ENCODE assay signal across 8 cellular contexts in the genomic region with DNA sequence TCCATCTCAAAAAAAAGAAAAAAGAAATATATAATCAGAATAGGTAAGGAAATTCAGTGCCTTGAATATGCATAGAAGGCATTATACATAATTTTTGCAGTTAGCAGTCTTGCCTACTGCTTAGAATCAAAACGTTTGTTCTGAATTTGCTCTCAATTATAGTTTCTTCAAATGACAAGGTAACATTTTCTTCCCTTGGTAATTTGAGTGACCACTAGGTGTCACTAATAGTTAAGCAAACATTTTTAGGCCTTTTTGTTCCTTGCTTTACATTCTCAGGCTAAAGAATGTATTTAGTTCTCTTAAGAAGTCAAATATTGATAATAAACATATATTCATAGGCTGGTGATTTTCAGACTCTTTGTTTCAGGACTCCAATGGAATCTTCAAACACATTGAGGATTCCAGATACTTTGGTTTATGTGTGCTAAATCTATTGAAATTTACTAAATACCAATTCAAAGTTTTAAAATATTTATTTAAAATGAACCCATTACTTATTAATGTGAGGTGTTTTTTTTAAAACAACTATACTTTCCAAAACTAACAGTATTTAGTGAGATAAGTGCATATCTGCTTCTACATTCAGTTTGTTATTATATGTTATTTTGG. TPM values are rescaled to one million over a fixed set of nuclear protein-coding genes. Genes with fewer than 3 reads are reported as not detected.
A peak's percentile ranks its signal among the peaks of the same experiment; 100 is the strongest.
DNase-seq lines count a peak whose midpoint lies in the region; ATAC-seq and TF ChIP-seq lines count a peak whose summit lies in the region.

No MANE protein-coding gene starts in this region.

- H3K4me2 ChIP-seq in GM23248 (ENCODE audit: unreplicated experiment) (no peak overlapping the region), neural cell (ENCODE audit: low read length) (no peak overlapping the region)

- no peak for TF ChIP-seq EP300 in neural cell (conservative IDR thresholded peaks at IDR 0.05; ENCODE audit: poor library complexity, severe bottlenecking)

- ATAC-seq in GM18873 (IDR thresholded peaks at IDR 0.05; ENCODE audit: low FRiP score, unreplicated experiment) (no peak), GM18519 (IDR thresholded peaks at IDR 0.05; ENCODE audit: low FRiP score, unreplicated experiment) (no peak), HG03097 (IDR thresholded peaks at IDR 0.05; ENCODE audit: low FRiP score, unreplicated experiment) (no peak)

- no peaks in the 10 kb centered on the region for H4K20me1 ChIP-seq in GM23248 (ENCODE audit: insufficient read depth)
- no peaks in the 10 kb centered on the region for H4K20me1 ChIP-seq in neural cell (ENCODE audit: insufficient read depth)

- 0 to 2% methylated on average over 1 of the region's 1 CpG for WGBS in GM23248 (ENCODE audit: low coverage in 1 of 2, low lambda C conversion rate in 2 of 2, missing lambda C conversion rate in 2 of 2), 2 experiments

- intact Hi-C loops in dorsolateral prefrontal cortex (cut with DNase I) = loop anchor here (2.0 to 10.0 kb wide), 3 partner anchors 54 to 204 kb away; partner anchors contain the start of genes CSTF3 (in 1 of the 2) and DEPDC7 (in 1 of the 2)

- H2AFZ ChIP-seq in GM23248 (no peak overlapping the region), neural cell (ENCODE audit: low read depth, low read length) (no peak overlapping the region)

- no peaks in the 10 kb centered on the region for H3K27me3 ChIP-seq in BE2C
- no peaks in the 10 kb centered on the region for H3K27me3 ChIP-seq in GM23248 (replicated peaks; ENCODE audit: insufficient read depth)
- no peaks in the 10 kb centered on the region for H3K27me3 ChIP-seq in dorsolateral prefrontal cortex
- H3K27me3 ChIP-seq in neural cell (ENCODE audit: insufficient read depth, low read depth, low read length) = no peaks in the 10 kb centered on the region

- H3K4me3 ChIP-seq in BE2C (ENCODE audit: low read depth, low read length) (no peak overlapping the region), GM23248 (no peak overlapping the region), dorsolateral prefrontal cortex (no peak overlapping the region), neural cell (ENCODE audit: low read length) (no peak overlapping the region)

- H3K36me3 ChIP-seq in BE2C (peaks cover 3% of the 10 kb centered on the region; the same call in 1 of the 2 replicates), GM23248 (ENCODE audit: low read depth) (peaks cover 12% of the 10 kb centered on the region; the same call in 1 of the 2 replicates), neural cell (ENCODE audit: insufficient read depth, low read length) (peaks cover 4% of the 10 kb centered on the region)

- H3K9me3 ChIP-seq in BE2C (no peaks in the 10 kb centered on the region), GM23248 (ENCODE audit: low read depth) (no peaks in the 10 kb centered on the region), neural cell (ENCODE audit: low read length) (no peaks in the 10 kb centered on the region)

- H3K79me2 ChIP-seq in GM23248 (ENCODE audit: insufficient read depth) (no peaks in the 10 kb centered on the region), neural cell (replicated peaks; ENCODE audit: insufficient read depth, low read length) (no peaks in the 10 kb centered on the region)

- in situ Hi-C loops in GM23248 (cut with MboI) = loop anchor here (5.0 kb wide), 1 partner anchor 112 kb away; no protein-coding TSS in a partner anchor

- no peak overlapping the region for H3K27ac ChIP-seq in GM23248
- H3K27ac ChIP-seq in dorsolateral prefrontal cortex = peak overlapping the region in 1 of 59 donors; percentile 12
- H3K27ac ChIP-seq in neural cell (ENCODE audit: low read length) = no peak overlapping the region

- H3K9ac ChIP-seq in GM23248 = no peak overlapping the region
- no peak overlapping the region for H3K9ac ChIP-seq in neural cell (ENCODE audit: low read length)

- H3K9me2 ChIP-seq in GM23248 (ENCODE audit: insufficient read depth) (no peaks in the 10 kb centered on the region), neural cell (ENCODE audit: insufficient read depth, low read length) (no peaks in the 10 kb centered on the region)

- DNase-seq in BE2C (no peak), GM23248 (peak; percentile 72), NOMO-1 treated with DMSO at 0.1 percent for 48 hours (lab: John Stamatoyannopoulos, UW; ENCODE audit: unreplicated experiment) (peak; percentile 59), dorsolateral prefrontal cortex (no peak)

- H3F3A ChIP-seq in GM23248 (ENCODE audit: insufficient read depth) = peaks cover 16% of the 10 kb centered on the region; the same call in 1 of the 2 replicates
- no peaks in the 10 kb centered on the region for H3F3A ChIP-seq in neural cell (ENCODE audit: insufficient read depth, low read length, poor library complexity, severe bottlenecking)

- peak; percentile 70 for TF ChIP-seq RAD21 in neural cell (conservative IDR thresholded peaks at IDR 0.05)

- TF ChIP-seq CTCF in BE2C (IDR thresholded peaks at IDR 0.05; ENCODE audit: low read depth, low read length) (peak; percentile 39; the same call in 1 of the 2 replicates), dorsolateral prefrontal cortex (IDR thresholded peaks at IDR 0.05 in 54 of 56, conservative IDR thresholded peaks at IDR 0.05 in 2 of 56; ENCODE audit: low read depth in 1 of 56, partially characterized antibody in 56 of 56) (peak; percentile 63 to 94 (median 79)), neural cell (IDR thresholded peaks at IDR 0.05; ENCODE audit: poor library complexity, severe bottlenecking) (peak; percentile 70)

- H3K4me1 ChIP-seq in BE2C (no peaks in the 10 kb centered on the region), GM23248 (ENCODE audit: insufficient read depth) (no peaks in the 10 kb centered on the region)

TF ChIP-seq in neural cell, 6 proteins besides CTCF, POLR2A, EP300 and RAD21:
- TF ChIP-seq SMC3 (conservative IDR thresholded peaks at IDR 0.05; ENCODE audit: poor library complexity) (peak; percentile 63), TAF1 (IDR thresholded peaks at IDR 0.05; ENCODE audit: low read depth) (no peak)

RNA-seq across cellular contexts. Expression of gene DEPDC7, which starts 55.0 kb away (rescaled TPM):
- polyA plus RNA-seq in BE2C (2012; ENCODE audit: insufficient read depth, insufficient read length, low read depth) = 0.91 TPM
- total RNA-seq in GM23248 (2014; rRNA removed; shearing (Covaris generic)) = 4.8 and 5.3 TPM in 2 replicates
- polyA plus RNA-seq in GM23248 (2016; fragmentation: Nextera tagmentation; extraction: Ambion mirVana) = 9.7 and 9.9 TPM in 2 replicates
- total RNA-seq in dorsolateral prefrontal cortex = 1 to 10 TPM in 116 of 120 experiments, under 1 TPM in 4; 0.35 to 9.8 (median 2.9) TPM
- 1.3 and 3.3 TPM in 2 replicates for polyA plus RNA-seq in neural cell
- 1.2 TPM in 2 replicates for polyA minus RNA-seq in neural cell

Comparison
In these comparisons a context has a peak if more than half of its experiments do, and no peak if none do; other contexts are left out.
1. DNase-seq: peak in GM23248 (single experiment) and NOMO-1 treated with DMSO at 0.1 percent for 48 hours (single experiment); none in BE2C (single experiment) and dorsolateral prefrontal cortex (0 of 10).
2. Peak in every context shown above with its lines, with median percentiles within 50 percentile points of each other: CTCF ChIP-seq.